9 cellular contexts compared by ENCODE assay signal in the genomic region with DNA sequence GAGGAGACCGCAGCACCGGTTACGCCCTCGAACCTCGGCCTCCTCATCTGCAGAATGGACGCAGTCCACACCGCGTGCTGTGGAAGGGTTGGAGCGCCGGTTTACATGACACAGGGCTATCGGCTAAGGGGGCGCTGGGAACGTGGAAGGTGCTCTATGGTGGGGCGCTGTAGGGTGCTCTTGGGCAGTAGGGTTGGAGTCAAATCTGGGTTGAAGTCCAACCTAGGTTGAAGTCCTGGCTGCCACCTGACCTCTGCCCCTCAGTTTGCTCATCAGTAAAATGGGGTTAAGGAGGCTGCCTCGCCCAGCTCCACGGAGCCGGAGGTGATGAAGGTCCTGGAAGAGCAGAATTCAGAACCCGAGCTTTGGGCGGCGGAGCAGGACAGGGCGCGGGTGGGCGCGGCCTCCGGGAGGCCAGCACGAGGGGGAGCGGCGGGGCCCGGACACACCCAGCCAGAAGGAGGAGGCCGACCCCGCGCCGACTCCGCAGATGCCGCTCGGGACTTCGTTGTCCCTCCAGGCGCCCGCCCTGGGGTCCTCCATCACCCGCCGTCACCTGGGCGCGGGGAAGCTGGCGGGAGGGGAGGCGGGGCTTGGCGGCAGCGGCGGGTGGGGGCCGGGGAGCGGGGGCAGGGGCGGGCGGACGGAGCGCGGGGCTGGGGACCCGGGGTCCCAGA. TPM values are rescaled to one million over a fixed set of nuclear protein-coding genes. Genes with fewer than 3 reads are reported as not detected.
DNase-seq lines count a peak whose midpoint lies in the region; ATAC-seq and TF ChIP-seq lines count a peak whose summit lies in the region.
"Had no signal": no experiment of that assay in that cellular context is flagged by ENCODE, and none has a peak within 500 bp of the region (broad histone marks: within the 10 kb centered on the region; RNA-seq: fewer than 3 reads in every experiment).

No MANE protein-coding gene starts in this region.

- H3K27ac ChIP-seq in heart left ventricle (no peak overlapping the region), body of pancreas (no peak overlapping the region)

- H3K36me3 ChIP-seq in heart left ventricle (no peaks in the 10 kb centered on the region), adipocyte (ENCODE audit: control insufficient read depth, insufficient read depth, low read length, severe bottlenecking) (no peaks in the 10 kb centered on the region), body of pancreas (replicated peaks in 1 of 2; ENCODE audit: insufficient read depth in 1 of 2, low read depth in 2 of 2) (no peaks in the 10 kb centered on the region)

- H3K4me3 ChIP-seq in heart left ventricle, result peak overlapping the region in 9 of 12 donors; percentile 15 to 49 (median 38)
- no peak overlapping the region for H3K4me3 ChIP-seq in adipocyte (ENCODE audit: low read length)
- H3K4me3 ChIP-seq in body of pancreas, result no peak overlapping the region

- no peaks in the 10 kb centered on the region for H3K36me3 Mint-ChIP-seq in memory B cell

- peaks cover 24% of the 10 kb centered on the region for H3K27me3 Mint-ChIP-seq in memory B cell

- H3K9ac ChIP-seq in adipocyte (ENCODE audit: low read length), result no peak overlapping the region

- TF ChIP-seq POLR2A in heart left ventricle (IDR thresholded peaks at IDR 0.05) (no peak), body of pancreas (IDR thresholded peaks at IDR 0.05) (no peak)

- ATAC-seq in heart left ventricle (no peak), left ventricle myocardium superior (no peak), memory B cell (ENCODE audit: low read depth) (peak; percentile 26), HG02970 (IDR thresholded peaks at IDR 0.05; ENCODE audit: low FRiP score, unreplicated experiment) (no peak), body of pancreas (no peak)

- WGBS in heart left ventricle, 4 donors, result 17 to 66% (median 27%) methylated on average over 10 to 56 of the region's 56 CpGs
- WGBS in body of pancreas, 2 donors, result 35 to 74% methylated on average over 8 to 29 of the region's 56 CpGs

- TF ChIP-seq CTCF in heart left ventricle (IDR thresholded peaks at IDR 0.05) (no peak), body of pancreas (IDR thresholded peaks at IDR 0.05) (no peak)

- H3K27me3 ChIP-seq in heart left ventricle (peaks cover 8 to 38% (median 24%) of the 10 kb centered on the region in 9 donors), adipocyte (replicated peaks; ENCODE audit: control insufficient read depth, insufficient read depth, low read length) (peaks cover 18% of the 10 kb centered on the region), body of pancreas (peaks cover 0 to 20% of the 10 kb centered on the region in 2 donors)

- H3K4me1 Mint-ChIP-seq in memory B cell, result peaks cover 17% of the 10 kb centered on the region

- no peaks in the 10 kb centered on the region for H3K9me3 Mint-ChIP-seq in memory B cell

- H3K4me1 ChIP-seq in heart left ventricle, result peaks cover 0 to 18% (median 6%) of the 10 kb centered on the region in 12 donors
- H3K4me1 ChIP-seq in adipocyte (ENCODE audit: control insufficient read depth, insufficient read depth, low read length), result no peaks in the 10 kb centered on the region
- H3K4me1 ChIP-seq in body of pancreas, result peaks cover 13% of the 10 kb centered on the region

- DNase-seq in heart left ventricle (peak in 1 of 5 donors; percentile 52), left ventricle myocardium superior (no peak), adipocyte (ENCODE audit: low read depth) (peak; percentile 17), memory B cell (ENCODE audit: low spot score in 2 of 2) (no peak), HPDE6-E6E7 (ENCODE audit: extremely low spot score) (no peak), body of pancreas (no peak), NCI-H2081 (lab: John Stamatoyannopoulos, UW) (no peak)
- DNase-seq: OCI-M1 had no signal

- H3K4me3 Mint-ChIP-seq in memory B cell, result peak overlapping the region; percentile 90

- intact Hi-C loops in heart left ventricle (cut with DNase I) (no loop called here), left ventricle myocardium superior (cut with micrococcal nuclease) (no loop called here), body of pancreas (cut with DNase I) (no loop called here)

- H3K9me3 ChIP-seq in heart left ventricle (no peaks in the 10 kb centered on the region), adipocyte (ENCODE audit: control insufficient read depth, low read length) (no peaks in the 10 kb centered on the region), body of pancreas (no peaks in the 10 kb centered on the region)

- H3K27ac Mint-ChIP-seq in memory B cell, result no peak overlapping the region

RNA-seq across cellular contexts. Expression of a gene that starts 0.6 kb away (rescaled TPM):
- total RNA-seq in heart left ventricle, result 1 to 10 TPM in 4 of 9 donors, under 1 TPM in 5; 0.47 to 4.1 (median 0.83) TPM
- polyA plus RNA-seq in heart left ventricle, result under 1 TPM; 0.42 to 0.76 TPM
- total RNA-seq in left ventricle myocardium superior, result 3.6 TPM
- total RNA-seq in body of pancreas, result 1 to 10 TPM; 1.6 TPM

Comparison
In these comparisons a context has a peak if more than half of its experiments do, and no peak if none do; other contexts are left out.
1. H3K4me3 ChIP-seq: peak in heart left ventricle (9 of 12); none in adipocyte (single experiment) and body of pancreas (0 of 2).